ENCODE assay signal across 12 cellular contexts in the genomic region with DNA sequence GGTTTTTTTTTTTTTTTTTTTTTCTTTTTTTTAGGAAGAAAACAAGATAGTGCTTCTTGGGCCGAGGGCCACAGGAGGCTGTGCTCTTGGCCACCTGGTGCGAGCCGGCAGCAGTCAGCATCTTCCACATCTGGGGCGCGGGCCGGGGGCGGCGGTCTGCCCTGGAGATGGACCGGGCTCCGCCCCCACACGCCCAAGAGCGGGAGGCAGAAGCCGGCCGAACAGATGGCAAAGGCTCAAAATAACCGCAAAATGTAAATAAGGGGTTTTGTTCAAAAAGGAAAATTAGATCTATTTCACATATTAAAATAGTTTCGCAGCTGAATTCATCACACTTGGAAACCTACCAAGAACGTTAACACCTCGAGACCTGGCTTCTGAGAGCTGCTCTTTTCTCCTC. TPM values are rescaled to one million over a fixed set of nuclear protein-coding genes. Genes with fewer than 3 reads are reported as not detected.
DNase-seq lines count a peak whose midpoint lies in the region; ATAC-seq and TF ChIP-seq lines count a peak whose summit lies in the region.
"Had no signal": no experiment of that assay in that cellular context is flagged by ENCODE, and none has a peak within 500 bp of the region (broad histone marks: within the 10 kb centered on the region; RNA-seq: fewer than 3 reads in every experiment).

No MANE protein-coding gene starts in this region.

- POLR2A ChIA-PET in naive thymus-derived CD4-positive, alpha-beta T cell (lab: Charles Lee), result no interaction called here

- H3K36me3 Mint-ChIP-seq in activated naive CD8-positive, alpha-beta T cell treated with anti-CD3 and anti-CD28 coated beads for 36 hours, result no peaks in the 10 kb centered on the region
- H3K36me3 Mint-ChIP-seq in naive thymus-derived CD4-positive, alpha-beta T cell, result peaks cover 0 to 5% (median 0%) of the 10 kb centered on the region in 5 donors

- no peak overlapping the region for H3K4me3 Mint-ChIP-seq in activated naive CD8-positive, alpha-beta T cell treated with anti-CD3 and anti-CD28 coated beads for 36 hours
- no peak overlapping the region for H3K4me3 Mint-ChIP-seq in naive thymus-derived CD4-positive, alpha-beta T cell
- H3K4me3 Mint-ChIP-seq: stimulated activated effector memory CD8-positive, alpha-beta T cell treated with anti-CD3 and anti-CD28 coated beads, Interleukin-12 subunit alpha, Interleukin-12 subunit beta, amount 100 ng/mL, for 72 hours had no signal

- H3K4me1 ChIP-seq in liver (ENCODE audit: control insufficient read depth in 4 of 4, insufficient read depth in 4 of 4, low read length in 3 of 4) (peaks cover 17 to 39% (median 25%) of the 10 kb centered on the region in 4 donors), testis (peaks cover 25% of the 10 kb centered on the region)
- H3K4me1 ChIP-seq in naive thymus-derived CD4-positive, alpha-beta T cell (ENCODE audit: control insufficient read depth in 2 of 2, insufficient read depth in 2 of 2, low read length in 2 of 2), result no peaks in the 10 kb centered on the region

- DNase-seq in NCI-H69 (lab: John Stamatoyannopoulos, UW) (peak; percentile 47), coronary artery (ENCODE audit: low spot score) (no peak), testis (peak; percentile 54), glomerular visceral epithelial cell (ENCODE audit: extremely low spot score) (no peak)
- no peak for DNase-seq in activated naive CD8-positive, alpha-beta T cell treated with anti-CD3 and anti-CD28 coated beads for 36 hours
- DNase-seq in naive thymus-derived CD4-positive, alpha-beta T cell, result no peak
- DNase-seq: Calu3; NCI-H1092 treated with DMSO at 0.1 percent for 48 hours; stimulated activated CD4-positive, alpha-beta T cell treated with anti-CD3 and anti-CD28 coated beads, Interleukin-15, amount 100 ng/mL, for 24 hours had no signal

- no peaks in the 10 kb centered on the region for H3K27me3 Mint-ChIP-seq in activated naive CD8-positive, alpha-beta T cell treated with anti-CD3 and anti-CD28 coated beads for 36 hours
- H3K27me3 Mint-ChIP-seq in naive thymus-derived CD4-positive, alpha-beta T cell, result no peaks in the 10 kb centered on the region

- intact Hi-C loops in testis (cut with DNase I; ENCODE audit: low total_unique reads), result no loop called here
- intact Hi-C loops in naive thymus-derived CD4-positive, alpha-beta T cell (cut with micrococcal nuclease), result no loop called here

- TF ChIP-seq CTCF in coronary artery (IDR thresholded peaks at IDR 0.05) (no peak), liver (IDR thresholded peaks at IDR 0.05; ENCODE audit: low read depth, low read length, missing input control) (no peak), testis (IDR thresholded peaks at IDR 0.05) (no peak)

- H3K9me3 Mint-ChIP-seq in activated naive CD8-positive, alpha-beta T cell treated with anti-CD3 and anti-CD28 coated beads for 36 hours, result no peaks in the 10 kb centered on the region
- no peaks in the 10 kb centered on the region for H3K9me3 Mint-ChIP-seq in naive thymus-derived CD4-positive, alpha-beta T cell
- H3K9me3 Mint-ChIP-seq: stimulated activated effector memory CD8-positive, alpha-beta T cell treated with anti-CD3 and anti-CD28 coated beads, Interleukin-12 subunit alpha, Interleukin-12 subunit beta, amount 100 ng/mL, for 72 hours had no signal

- H3K27ac Mint-ChIP-seq in activated naive CD8-positive, alpha-beta T cell treated with anti-CD3 and anti-CD28 coated beads for 36 hours, result no peak overlapping the region
- H3K27ac Mint-ChIP-seq in naive thymus-derived CD4-positive, alpha-beta T cell, result no peak overlapping the region
- H3K27ac Mint-ChIP-seq: stimulated activated effector memory CD8-positive, alpha-beta T cell treated with anti-CD3 and anti-CD28 coated beads, Interleukin-12 subunit alpha, Interleukin-12 subunit beta, amount 100 ng/mL, for 72 hours had no signal

- H3K4me3 ChIP-seq in coronary artery, result peak overlapping the region; percentile 49
- H3K4me3 ChIP-seq in liver (ENCODE audit: low read depth in 1 of 3, low read length in 3 of 3), result no peak overlapping the region
- no peak overlapping the region for H3K4me3 ChIP-seq in testis
- no peak overlapping the region for H3K4me3 ChIP-seq in naive thymus-derived CD4-positive, alpha-beta T cell (ENCODE audit: low read length)
- H3K4me3 ChIP-seq: cardiac muscle cell had no signal

- whole genome bisulfite sequencing in liver, result 80% methylated on average over 18 of the region's 18 CpGs
- WGBS in testis, 2 donors, result 27 to 43% methylated on average over 18 of the region's 18 CpGs

- H3K27ac ChIP-seq in coronary artery, result peak overlapping the region; percentile 55 to 82
- H3K27ac ChIP-seq in liver (ENCODE audit: low read depth in 1 of 2, low read length in 2 of 2), result peak overlapping the region; percentile 57 to 81
- H3K27ac ChIP-seq in testis, result peak overlapping the region; percentile 78 to 84
- no peak overlapping the region for H3K27ac ChIP-seq in naive thymus-derived CD4-positive, alpha-beta T cell (ENCODE audit: low read depth, low read length)

- TF ChIP-seq RAD21 in liver (IDR thresholded peaks at IDR 0.05), result no peak

- TF ChIP-seq POLR2A in testis (IDR thresholded peaks at IDR 0.05), result no peak

- no peaks in the 10 kb centered on the region for H3K9me3 ChIP-seq in liver (ENCODE audit: control insufficient read depth in 4 of 4, low read length in 3 of 4)
- H3K9me3 ChIP-seq in testis, result no peaks in the 10 kb centered on the region
- no peaks in the 10 kb centered on the region for H3K9me3 ChIP-seq in naive thymus-derived CD4-positive, alpha-beta T cell (ENCODE audit: control insufficient read depth in 2 of 3, low read length in 3 of 3)

- H3K9ac ChIP-seq in liver (ENCODE audit: low read depth in 1 of 2, low read length in 2 of 2), result no peak overlapping the region

- no peak for ATAC-seq in naive thymus-derived CD4-positive, alpha-beta T cell
- ATAC-seq: stimulated activated effector memory CD8-positive, alpha-beta T cell treated with anti-CD3 and anti-CD28 coated beads, Interleukin-12 subunit alpha, Interleukin-12 subunit beta, amount 100 ng/mL, for 72 hours had no signal

- H3K4me1 Mint-ChIP-seq in activated naive CD8-positive, alpha-beta T cell treated with anti-CD3 and anti-CD28 coated beads for 36 hours, result no peaks in the 10 kb centered on the region
- H3K4me1 Mint-ChIP-seq in naive thymus-derived CD4-positive, alpha-beta T cell, result peaks cover 0 to 3% (median 0%) of the 10 kb centered on the region in 7 donors

- H3K36me3 ChIP-seq in liver (ENCODE audit: control insufficient read depth in 4 of 4, insufficient read depth in 3 of 4, low read depth in 1 of 4, low read length in 3 of 4) (peaks cover 0 to 9% (median 0%) of the 10 kb centered on the region in 4 donors), testis (ENCODE audit: low read depth, missing control alignments) (no peaks in the 10 kb centered on the region)
- H3K36me3 ChIP-seq in naive thymus-derived CD4-positive, alpha-beta T cell (ENCODE audit: control insufficient read depth in 2 of 3, insufficient read depth in 3 of 3, low read length in 3 of 3), result peaks cover 0 to 9% (median 0%) of the 10 kb centered on the region in 3 experiments
- H3K36me3 ChIP-seq: cardiac muscle cell had no signal

- CTCF ChIA-PET in naive thymus-derived CD4-positive, alpha-beta T cell (lab: Charles Lee), result no interaction called here

- no peaks in the 10 kb centered on the region for H3K27me3 ChIP-seq in liver (ENCODE audit: control insufficient read depth in 4 of 4, insufficient read depth in 4 of 4, low read length in 3 of 4)
- H3K27me3 ChIP-seq in testis, result no peaks in the 10 kb centered on the region
- H3K27me3 ChIP-seq in naive thymus-derived CD4-positive, alpha-beta T cell (ENCODE audit: control insufficient read depth in 2 of 2, insufficient read depth in 2 of 2, low read length in 2 of 2), result no peaks in the 10 kb centered on the region
- H3K27me3 ChIP-seq: cardiac muscle cell had no signal

TF ChIP-seq in liver, 16 proteins besides CTCF, POLR2A, EP300 and RAD21:
- TF ChIP-seq SP1 (IDR thresholded peaks at IDR 0.05), result no peak
- no peak for TF ChIP-seq FOXA2 (IDR thresholded peaks at IDR 0.05)
- no peak for TF ChIP-seq FOXA1 (IDR thresholded peaks at IDR 0.05)
- TF ChIP-seq YY1 (IDR thresholded peaks at IDR 0.05), result no peak
- TF ChIP-seq GABPA (IDR thresholded peaks at IDR 0.05 in 1 of 2, conservative IDR thresholded peaks at IDR 0.05 in 1 of 2), result no peak
- TF ChIP-seq, protein P1, sequence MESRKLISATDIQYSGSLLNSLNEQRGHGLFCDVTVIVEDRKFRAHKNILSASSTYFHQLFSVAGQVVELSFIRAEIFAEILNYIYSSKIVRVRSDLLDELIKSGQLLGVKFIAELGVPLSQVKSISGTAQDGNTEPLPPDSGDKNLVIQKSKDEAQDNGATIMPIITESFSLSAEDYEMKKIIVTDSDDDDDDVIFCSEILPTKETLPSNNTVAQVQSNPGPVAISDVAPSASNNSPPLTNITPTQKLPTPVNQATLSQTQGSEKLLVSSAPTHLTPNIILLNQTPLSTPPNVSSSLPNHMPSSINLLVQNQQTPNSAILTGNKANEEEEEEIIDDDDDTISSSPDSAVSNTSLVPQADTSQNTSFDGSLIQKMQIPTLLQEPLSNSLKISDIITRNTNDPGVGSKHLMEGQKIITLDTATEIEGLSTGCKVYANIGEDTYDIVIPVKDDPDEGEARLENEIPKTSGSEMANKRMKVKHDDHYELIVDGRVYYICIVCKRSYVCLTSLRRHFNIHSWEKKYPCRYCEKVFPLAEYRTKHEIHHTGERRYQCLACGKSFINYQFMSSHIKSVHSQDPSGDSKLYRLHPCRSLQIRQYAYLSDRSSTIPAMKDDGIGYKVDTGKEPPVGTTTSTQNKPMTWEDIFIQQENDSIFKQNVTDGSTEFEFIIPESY (IDR thresholded peaks at IDR 0.05), result no peak

RNA-seq across cellular contexts. Expression of a gene that starts 51.5 kb away (rescaled TPM):
- total RNA-seq in liver (100 to 1,000 TPM in 1 of 2 donors, 10 to 100 TPM in 1; 16.4 to 115 TPM), testis (10 to 100 TPM; 82.2 to 99.5 TPM)
- polyA plus RNA-seq in liver (10 to 100 TPM; 16.2 to 16.4 TPM), testis (ENCODE audit: insufficient read depth, low read depth, low replicate concordance) (92.5 TPM)
- 10 to 100 TPM; 30.0 to 32.6 TPM for total RNA-seq in activated naive CD8-positive, alpha-beta T cell treated with anti-CD3 and anti-CD28 coated beads for 36 hours
- total RNA-seq in naive thymus-derived CD4-positive, alpha-beta T cell, result 10 to 100 TPM; 28.6 to 36.1 (median 32.2) TPM
- polyA plus RNA-seq in naive thymus-derived CD4-positive, alpha-beta T cell, result 10 to 100 TPM; 19.6 to 24.8 TPM

Comparison
In these comparisons a context has a peak if more than half of its experiments do, and no peak if none do; other contexts are left out.
1. DNase-seq: peak in NCI-H69 (single experiment) and testis (single experiment); none in coronary artery (single experiment), activated naive CD8-positive, alpha-beta T cell treated with anti-CD3 and anti-CD28 coated beads for 36 hours (single experiment), naive thymus-derived CD4-positive, alpha-beta T cell (0 of 9) and glomerular visceral epithelial cell (single experiment).